22 cellular contexts compared by ENCODE assay signal in genomic region chrX:154362085-154362742, GRCh38. TPM values are rescaled to one million over a fixed set of nuclear protein-coding genes. Genes with fewer than 3 reads are reported as not detected.
DNase-seq lines count a peak whose midpoint lies in the region; FAIRE-seq and TF ChIP-seq lines count a peak whose summit lies in the region.
"Had no signal": no experiment of that assay in that cellular context is flagged by ENCODE, and none has a peak within 500 bp of the region (broad histone marks: within the 10 kb centered on the region; RNA-seq: fewer than 3 reads in every experiment).

No MANE protein-coding gene starts in this region.

- TF ChIP-seq CTCF in astrocyte (IDR thresholded peaks at IDR 0.05; ENCODE audit: insufficient read depth, low read depth, low read length) (no peak), dorsolateral prefrontal cortex (IDR thresholded peaks at IDR 0.05 in 54 of 56, conservative IDR thresholded peaks at IDR 0.05 in 2 of 56; ENCODE audit: low read depth in 1 of 56, partially characterized antibody in 56 of 56) (no peak)

- no peak for TF ChIP-seq POLR2A in GM12891 (IDR thresholded peaks at IDR 0.05; ENCODE audit: low read depth, low read length)

- H3K27ac ChIP-seq in astrocyte (ENCODE audit: low read depth, low read length) (no peak overlapping the region), stomach smooth muscle (ENCODE audit: low read length) (peak overlapping the region; percentile 73), dorsolateral prefrontal cortex (no peak overlapping the region)
- H3K27ac ChIP-seq: body of pancreas, thyroid gland had no signal

- no peak overlapping the region for H3K27ac Mint-ChIP-seq in astrocyte (ENCODE audit: unreplicated experiment)
- H3K27ac Mint-ChIP-seq: activated T-helper 2 cell treated with anti-CD3 and anti-CD28 coated beads, Interferon-gamma antibody, Interleukin-2, Interleukin-4, amounts not matched to agents 10 μg/mL and 5 μg/mL and 100 μg/mL, durations not matched to agents 14 hours and 24 hours and 36 hours had no signal

- peaks cover 97% of the 10 kb centered on the region for H4K20me1 ChIP-seq in astrocyte (ENCODE audit: insufficient read depth, low read length)

- no peaks in the 10 kb centered on the region for H3K27me3 Mint-ChIP-seq in astrocyte (ENCODE audit: low read depth, unreplicated experiment)
- H3K27me3 Mint-ChIP-seq: activated CD8-positive, alpha-beta memory T cell treated with anti-CD3 and anti-CD28 coated beads, Interleukin-2, amount 10 ng/mL, durations not matched to agents 7 days and 5 days had no signal

- no peaks in the 10 kb centered on the region for H3K9me3 Mint-ChIP-seq in astrocyte (ENCODE audit: unreplicated experiment)
- H3K9me3 Mint-ChIP-seq: activated T-helper 2 cell treated with anti-CD3 and anti-CD28 coated beads, Interferon-gamma antibody, Interleukin-2, Interleukin-4, amounts not matched to agents 10 μg/mL and 5 μg/mL and 100 μg/mL, durations not matched to agents 14 hours and 24 hours and 36 hours had no signal

- FAIRE-seq in GM12891 (lab: Jason Lieb, UNC) (peak; percentile 20), astrocyte (lab: Jason Lieb, UNC) (peak; percentile 47)
- FAIRE-seq: colon had no signal

- no peaks in the 10 kb centered on the region for H3K27me3 ChIP-seq in astrocyte (ENCODE audit: insufficient read depth, low read length)
- peaks cover 0 to 2% of the 10 kb centered on the region in 2 donors for H3K27me3 ChIP-seq in stomach smooth muscle (ENCODE audit: control insufficient read depth in 1 of 2, insufficient read depth in 2 of 2, low read length in 2 of 2)
- peaks cover 0 to 45% (median 0%) of the 10 kb centered on the region in 45 donors for H3K27me3 ChIP-seq in dorsolateral prefrontal cortex
- H3K27me3 ChIP-seq: body of pancreas, thyroid gland had no signal

- peak overlapping the region; percentile 8 for H3K4me2 ChIP-seq in astrocyte (ENCODE audit: low read length)

- H3K9ac ChIP-seq in astrocyte (ENCODE audit: low read length), result no peak overlapping the region
- H3K9ac ChIP-seq in stomach smooth muscle (ENCODE audit: low read length in 2 of 2), result peak overlapping the region in 1 of 2 donors; percentile 21

- intact Hi-C loops in dorsolateral prefrontal cortex (cut with DNase I), result no loop called here

- no peak for DNase-seq in GM12891 (ENCODE audit: insufficient read length, low spot score)
- no peak for DNase-seq in astrocyte (ENCODE audit: low read depth)
- DNase-seq in MV-4-11 (lab: John Stamatoyannopoulos, UW), result no peak
- DNase-seq in dorsolateral prefrontal cortex, result no peak
- DNase-seq: activated CD4-positive, alpha-beta T cell treated with anti-CD3 and anti-CD28 coated beads for 48 hours; activated CD8-positive, alpha-beta memory T cell treated with anti-CD3 and anti-CD28 coated beads, Interleukin-2, amount 10 ng/mL, durations not matched to agents 7 days and 5 days; body of pancreas; EL; glutamatergic neuron; NCI-H1105; NCI-H2029 treated with DMSO at 0.1 percent for 48 hours; NCI-H345; OCI-M1; SIG-M5; stimulated activated CD4-positive, alpha-beta T cell treated with anti-CD3 and anti-CD28 coated beads, Interleukin-2, amount 100 ng/mL, for 24 hours; stimulated activated naive CD4-positive, alpha-beta T cell; T-helper 1 cell; thyroid gland had no signal

- no peak overlapping the region for H3K4me3 Mint-ChIP-seq in astrocyte (ENCODE audit: unreplicated experiment)
- H3K4me3 Mint-ChIP-seq: activated CD8-positive, alpha-beta memory T cell treated with anti-CD3 and anti-CD28 coated beads, Interleukin-2, amount 10 ng/mL, durations not matched to agents 7 days and 5 days had no signal

- H3K36me3 ChIP-seq in astrocyte (ENCODE audit: insufficient read depth, low read length) (peaks cover 23% of the 10 kb centered on the region), stomach smooth muscle (ENCODE audit: control insufficient read depth in 2 of 2, insufficient read depth in 2 of 2, low read length in 2 of 2) (peaks cover 59 to 65% of the 10 kb centered on the region in 2 donors)

- H3K9me3 ChIP-seq in astrocyte (ENCODE audit: insufficient read depth, low read depth, low read length), result no peaks in the 10 kb centered on the region
- H3K9me3 ChIP-seq in stomach smooth muscle (ENCODE audit: control insufficient read depth in 2 of 2, low read length in 2 of 2), result no peaks in the 10 kb centered on the region
- H3K9me3 ChIP-seq: body of pancreas, thyroid gland had no signal

- peaks cover 9% of the 10 kb centered on the region for H3K4me1 Mint-ChIP-seq in astrocyte (ENCODE audit: low read depth, unreplicated experiment)

- peaks cover 94% of the 10 kb centered on the region for H3K79me2 ChIP-seq in astrocyte (ENCODE audit: insufficient read depth, low read length)

- H3K4me1 ChIP-seq in astrocyte (ENCODE audit: insufficient read depth, low read length) (peaks cover 14% of the 10 kb centered on the region), stomach smooth muscle (ENCODE audit: control insufficient read depth, insufficient read depth, low read length) (peaks cover 69% of the 10 kb centered on the region)
- H3K4me1 ChIP-seq: body of pancreas, thyroid gland had no signal

- peaks cover 4% of the 10 kb centered on the region for H3K36me3 Mint-ChIP-seq in astrocyte (ENCODE audit: low read depth, unreplicated experiment)

- H2AFZ ChIP-seq in astrocyte (ENCODE audit: low read depth, low read length), result no peak overlapping the region

- H3K4me3 ChIP-seq in astrocyte (ENCODE audit: insufficient read depth, low read depth, low read length) (no peak overlapping the region), stomach smooth muscle (ENCODE audit: low read length in 2 of 2) (peak overlapping the region in 1 of 2 donors; percentile 15), dorsolateral prefrontal cortex (no peak overlapping the region)
- H3K4me3 ChIP-seq: body of pancreas, skin epidermis, thyroid gland had no signal

TF ChIP-seq in GM12891, 5 proteins besides CTCF, POLR2A, EP300 and RAD21:
- TF ChIP-seq SPI1 (IDR thresholded peaks at IDR 0.05; ENCODE audit: low read depth, low read length) (no peak), TAF1 (IDR thresholded peaks at IDR 0.05; ENCODE audit: low read depth, low read length) (no peak), PAX5 (IDR thresholded peaks at IDR 0.05; ENCODE audit: insufficient read depth, low read length, severe bottlenecking) (no peak), POU2F2 (IDR thresholded peaks at IDR 0.05; ENCODE audit: low read depth, low read length) (no peak), POLR2AphosphoS5 (IDR thresholded peaks at IDR 0.05; ENCODE audit: low read depth, low read length) (no peak)

RNA-seq across cellular contexts. Expression of gene FLNA, which starts 12.2 kb away (rescaled TPM):
- 184 TPM for polyA plus RNA-seq in GM12891 (2012; ENCODE audit: low read depth, missing spikeins)
- total RNA-seq in astrocyte, result 2,809 and 2,978 TPM in 2 replicates
- total RNA-seq in dorsolateral prefrontal cortex, result 100 to 1,000 TPM in 68 of 120 experiments, 10 to 100 TPM in 52; 48.9 to 557 (median 107) TPM

RNA-seq across cellular contexts. Expression of gene EMD, which starts 16.9 kb away (rescaled TPM):
- polyA plus RNA-seq in GM12891 (2012; ENCODE audit: low read depth, missing spikeins), result 51.9 TPM
- 75.6 and 75.7 TPM in 2 replicates for total RNA-seq in astrocyte
- 10 to 100 TPM; 21.9 to 72.7 (median 41.5) TPM for total RNA-seq in dorsolateral prefrontal cortex

RNA-seq across cellular contexts. Expression of gene RPL10, which starts 36.0 kb away (rescaled TPM):
- polyA plus RNA-seq in GM12891 (2012; ENCODE audit: low read depth, missing spikeins), result 5,072 TPM
- 1,848 and 1,967 TPM in 2 replicates for total RNA-seq in astrocyte
- 1,000 to 10,000 TPM in 1 of 120 experiments, 100 to 1,000 TPM in 119; 412 to 1,036 (median 652) TPM for total RNA-seq in dorsolateral prefrontal cortex

RNA-seq across cellular contexts. Expression of gene DNASE1L1, which starts 46.8 kb away (rescaled TPM):
- 11.7 TPM for polyA plus RNA-seq in GM12891 (2012; ENCODE audit: low read depth, missing spikeins)
- total RNA-seq in astrocyte (35.1 and 39.1 TPM in 2 replicates), dorsolateral prefrontal cortex (10 to 100 TPM in 118 of 120 experiments, 1 to 10 TPM in 2; 8.0 to 29.0 (median 17.4) TPM)

RNA-seq across cellular contexts. Expression of gene TAFAZZIN, which starts 49.1 kb away (rescaled TPM):
- polyA plus RNA-seq in GM12891 (2012; ENCODE audit: low read depth, missing spikeins), result 20.7 TPM
- total RNA-seq in astrocyte (16.6 and 20.7 TPM in 2 replicates), dorsolateral prefrontal cortex (100 to 1,000 TPM in 4 of 120 experiments, 10 to 100 TPM in 116; 35.6 to 127 (median 62.3) TPM)
